8 cellular contexts compared by ENCODE assay signal in the genomic region with DNA sequence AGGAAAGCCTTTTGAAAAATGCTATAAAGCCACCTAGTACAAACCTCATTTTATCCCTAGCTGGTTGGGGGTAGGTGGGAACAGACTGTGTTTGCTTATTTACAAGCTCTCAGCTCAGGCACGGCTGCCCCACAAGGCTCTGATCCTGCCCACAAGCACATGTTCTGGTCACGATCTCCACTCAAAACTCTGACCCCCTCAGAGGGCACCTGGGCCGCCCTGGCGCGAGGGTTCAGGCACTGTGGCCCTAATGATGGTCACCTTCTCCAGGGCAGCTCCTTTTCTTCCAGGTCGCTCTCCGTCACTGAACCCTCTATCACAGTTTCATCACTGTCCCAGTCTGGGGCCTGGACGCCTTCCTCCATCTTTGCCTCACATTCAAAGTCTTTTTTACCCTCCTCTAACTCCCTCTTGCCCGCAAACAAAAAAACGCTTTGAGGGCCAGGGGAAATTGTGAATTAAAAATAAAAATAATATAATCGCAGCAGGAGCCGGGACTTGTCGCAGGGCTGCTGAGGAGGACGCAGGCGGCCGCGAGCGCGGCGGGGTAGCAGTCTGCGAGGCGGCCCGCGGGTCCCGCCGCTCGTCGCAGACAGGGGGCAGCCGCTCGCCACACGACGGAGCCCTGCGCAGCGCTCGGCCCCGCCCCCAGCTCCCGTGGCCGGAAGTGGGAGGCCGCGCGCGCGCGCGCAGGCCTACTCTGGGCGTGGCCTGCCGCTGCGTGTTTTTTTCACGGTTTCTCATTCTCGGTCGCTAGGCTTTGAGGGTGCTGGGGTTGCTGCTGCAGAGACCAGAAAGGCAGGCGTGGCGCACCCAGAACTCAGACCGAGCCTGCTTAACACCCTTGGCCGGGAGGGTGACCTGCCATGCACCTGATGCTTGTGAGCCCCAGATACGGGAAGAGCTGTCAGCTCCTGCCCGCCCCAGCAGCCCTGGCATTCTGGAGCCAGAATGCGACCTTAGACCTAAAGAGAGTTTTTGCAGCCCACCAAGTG. TPM values are rescaled to one million over a fixed set of nuclear protein-coding genes. Genes with fewer than 3 reads are reported as not detected.
DNase-seq lines count a peak whose midpoint lies in the region; ATAC-seq and TF ChIP-seq lines count a peak whose summit lies in the region.

A gene with protein sequence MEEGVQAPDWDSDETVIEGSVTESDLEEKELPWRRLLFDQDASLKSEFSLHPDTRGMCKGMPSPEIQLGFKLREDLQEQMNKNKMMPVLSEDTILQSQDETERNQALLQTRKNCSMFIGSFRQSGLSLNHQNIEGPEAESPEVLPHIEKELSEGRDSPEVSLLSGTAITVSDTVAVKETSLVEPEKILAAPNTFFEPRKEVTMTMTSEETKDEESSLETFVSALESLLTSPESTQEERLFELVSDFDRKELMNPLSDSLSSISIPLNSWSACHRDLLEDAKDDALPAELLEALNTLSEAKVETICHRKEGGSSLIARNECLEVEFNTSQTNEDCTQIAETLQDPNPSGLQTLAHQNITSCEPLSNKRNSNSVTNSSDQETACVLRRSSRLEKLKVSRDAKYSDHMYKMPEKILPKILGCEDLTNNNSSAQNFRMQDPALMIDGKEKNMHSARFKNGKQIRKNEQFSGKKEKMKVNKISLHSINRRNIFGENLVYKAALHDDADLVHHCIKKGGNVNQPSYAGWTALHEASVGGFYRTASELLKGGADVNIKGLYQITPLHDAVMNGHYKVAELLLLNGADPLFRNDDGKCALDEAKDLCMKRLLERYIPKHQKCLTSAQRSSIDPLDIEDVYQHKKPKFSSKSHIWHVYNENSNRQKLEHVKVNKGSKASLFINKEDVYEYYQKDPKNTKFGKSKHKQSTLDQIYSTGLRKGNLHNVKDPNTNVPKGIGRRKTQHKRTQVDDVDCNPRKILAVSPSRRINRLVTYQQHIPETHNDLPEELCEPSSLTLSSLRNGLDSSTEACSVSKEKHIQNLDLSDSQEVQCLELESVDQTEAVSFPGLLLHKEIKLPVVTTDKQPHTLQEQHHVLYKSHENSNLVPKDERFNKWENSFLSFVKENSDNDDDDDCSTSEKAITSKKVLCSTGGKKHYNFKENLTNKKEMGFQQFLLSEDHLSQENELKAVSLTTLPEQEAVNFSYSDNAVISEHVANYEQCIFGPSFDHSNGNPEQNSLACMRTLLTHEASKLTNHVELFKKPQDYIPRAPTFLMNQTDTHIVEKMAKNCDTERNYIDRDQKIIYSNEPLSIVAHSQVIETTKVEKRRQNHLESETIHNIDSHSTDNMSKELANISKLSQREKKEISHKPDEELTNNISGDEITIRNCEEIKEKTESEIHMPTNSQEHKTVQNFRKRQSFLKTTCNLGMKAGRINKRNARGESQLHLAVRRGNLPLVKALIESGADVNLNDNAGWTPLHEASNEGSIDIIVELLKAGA (N-terminal part only) (minus strand): TSS at position 557 of the 995 bp plus-strand sequence. CDS start 192 bp downstream, at position 365.

- peak within 1 kb of the TSS; percentile 94 for H3K4me3 Mint-ChIP-seq in T-helper 2 cell treated with Interferon-gamma antibody and Interleukin-4, amounts not matched to agents 5 μg/mL and 100 μg/mL, for 36 hours

- peaks cover 12% of the 10 kb centered on the region for H3K4me1 Mint-ChIP-seq in T-helper 2 cell treated with Interferon-gamma antibody and Interleukin-4, amounts not matched to agents 5 μg/mL and 100 μg/mL, for 36 hours (ENCODE audit: low read depth)

- peak; percentile 56 for TF ChIP-seq CTCF in astrocyte of the cerebellum (IDR thresholded peaks at IDR 0.05; ENCODE audit: low read depth, low read length, missing control alignments)
- peak; percentile 47 for TF ChIP-seq CTCF in retinal pigment epithelial cell (conservative IDR thresholded peaks at IDR 0.05; ENCODE audit: low read depth, low read length)

- ATAC-seq in GM18498 (IDR thresholded peaks at IDR 0.05; ENCODE audit: unreplicated experiment), result peak; percentile 99
- peak; percentile 93 for ATAC-seq in HG02870 (IDR thresholded peaks at IDR 0.05; ENCODE audit: unreplicated experiment)

- no peaks in the 10 kb centered on the region for H3K9me3 Mint-ChIP-seq in T-helper 2 cell treated with Interferon-gamma antibody and Interleukin-4, amounts not matched to agents 5 μg/mL and 100 μg/mL, for 36 hours

- in situ Hi-C loops in astrocyte of the cerebellum (cut with HindIII; ENCODE audit: low sequenced_read_pairs), result no loop called here

- peaks cover 3% of the 10 kb centered on the region for H3K27me3 Mint-ChIP-seq in T-helper 2 cell treated with Interferon-gamma antibody and Interleukin-4, amounts not matched to agents 5 μg/mL and 100 μg/mL, for 36 hours (ENCODE audit: low read depth)

- H3K36me3 Mint-ChIP-seq in T-helper 2 cell treated with Interferon-gamma antibody and Interleukin-4, amounts not matched to agents 5 μg/mL and 100 μg/mL, for 36 hours (ENCODE audit: low read depth), result no peaks in the 10 kb centered on the region

- DNase-seq in NCI-H1694 (lab: John Stamatoyannopoulos, UW) (peak; percentile 33), astrocyte of the cerebellum (ENCODE audit: low read depth) (peak; percentile 20), hippocampal formation (lab: John Stamatoyannopoulos, UW) (peak; percentile 79 to 80), retinal pigment epithelial cell (ENCODE audit: low read depth) (peak; percentile 27), A172 (ENCODE audit: low spot score) (no peak)
- DNase-seq in T-helper 2 cell treated with Interferon-gamma antibody and Interleukin-4, amounts not matched to agents 5 μg/mL and 100 μg/mL, for 36 hours (ENCODE audit: low spot score), result peak; percentile 88

- peak within 1 kb of the TSS; percentile 90 for H3K27ac Mint-ChIP-seq in T-helper 2 cell treated with Interferon-gamma antibody and Interleukin-4, amounts not matched to agents 5 μg/mL and 100 μg/mL, for 36 hours

- H3K4me3 ChIP-seq in astrocyte of the cerebellum (ENCODE audit: low read depth, low read length) (peak within 1 kb of the TSS; percentile 81), retinal pigment epithelial cell (ENCODE audit: low read length) (peak within 1 kb of the TSS; percentile 86)

RNA-seq across cellular contexts. Expression of the gene that starts here (rescaled TPM):
- not detected in 2 replicates for total RNA-seq in A172 (2014; rRNA removed; shearing (Covaris generic))
